10 cellular contexts compared by ENCODE assay signal in genomic region chr2:100561191-100561590, GRCh38. TPM values are rescaled to one million over a fixed set of nuclear protein-coding genes. Genes with fewer than 3 reads are reported as not detected.
DNase-seq lines count a peak whose midpoint lies in the region; ATAC-seq, FAIRE-seq and TF ChIP-seq lines count a peak whose summit lies in the region.
"Had no signal": no experiment of that assay in that cellular context is flagged by ENCODE, and none has a peak within 500 bp of the region (broad histone marks: within the 10 kb centered on the region; RNA-seq: fewer than 3 reads in every experiment).

No MANE protein-coding gene starts in this region.

- H3K4me3 Mint-ChIP-seq in activated naive CD8-positive, alpha-beta T cell = peak overlapping the region; percentile 56
- H3K4me3 Mint-ChIP-seq in mesothelial cell of epicardium = peak overlapping the region; percentile 32

- H3K36me3 ChIP-seq in right atrium auricular region = peaks cover 1% of the 10 kb centered on the region

- H3K9me3 Mint-ChIP-seq in activated naive CD8-positive, alpha-beta T cell (ENCODE audit: low read depth) = no peaks in the 10 kb centered on the region
- H3K9me3 Mint-ChIP-seq in mesothelial cell of epicardium = no peaks in the 10 kb centered on the region

- ATAC-seq in Right ventricle myocardium inferior (no peak), HG03457 (IDR thresholded peaks at IDR 0.05; ENCODE audit: unreplicated experiment) (no peak), HG02642 (IDR thresholded peaks at IDR 0.05; ENCODE audit: poor library complexity, unreplicated experiment) (no peak)

- intact Hi-C loops in Right ventricle myocardium inferior (cut with DNase I) (loop anchor here (5.0 to 10.0 kb wide), 2 partner anchors 144 to 594 kb away; partner anchors contain the start of genes CHST10 and TBC1D8), posterior vena cava (cut with DNase I) (no loop called here)

- FAIRE-seq in GM12891 (lab: Jason Lieb, UNC) = no peak

- peaks cover 0 to 15% of the 10 kb centered on the region in 2 donors for H3K4me1 ChIP-seq in right atrium auricular region

- H3K27ac ChIP-seq in right atrium auricular region = peak overlapping the region; percentile 91 to 92

- H3K4me1 Mint-ChIP-seq in activated naive CD8-positive, alpha-beta T cell (ENCODE audit: low read depth) = peaks cover 37% of the 10 kb centered on the region
- H3K4me1 Mint-ChIP-seq in mesothelial cell of epicardium = peaks cover 9% of the 10 kb centered on the region

- no peak for TF ChIP-seq POLR2A in GM12891 (IDR thresholded peaks at IDR 0.05; ENCODE audit: low read depth, low read length)

- DNase-seq in right atrium auricular region (ENCODE audit: low spot score) (no peak), Right ventricle myocardium inferior (ENCODE audit: missing footprints) (no peak), mesothelial cell of epicardium (ENCODE audit: low spot score in 2 of 2, unreplicated experiment in 2 of 2) (no peak), posterior vena cava (ENCODE audit: low spot score) (no peak), GM12891 (ENCODE audit: insufficient read length, low spot score) (no peak)
- DNase-seq: activated CD4-positive, alpha-beta T cell treated with anti-CD3 and anti-CD28 coated beads, Interleukin-2, amount 50 U/mL, for 1 hour; NCI-H1417 treated with DMSO at 0.1 percent for 48 hours had no signal

- H3K36me3 Mint-ChIP-seq in activated naive CD8-positive, alpha-beta T cell = no peaks in the 10 kb centered on the region
- no peaks in the 10 kb centered on the region for H3K36me3 Mint-ChIP-seq in mesothelial cell of epicardium

- TF ChIP-seq CTCF in right atrium auricular region (IDR thresholded peaks at IDR 0.05) = no peak
- TF ChIP-seq CTCF in mesothelial cell of epicardium (IDR thresholded peaks at IDR 0.05; ENCODE audit: unreplicated experiment) = no peak

- peak overlapping the region; percentile 98 for H3K27ac Mint-ChIP-seq in activated naive CD8-positive, alpha-beta T cell
- peak overlapping the region; percentile 98 for H3K27ac Mint-ChIP-seq in mesothelial cell of epicardium

- H3K27me3 Mint-ChIP-seq in activated naive CD8-positive, alpha-beta T cell = no peaks in the 10 kb centered on the region
- no peaks in the 10 kb centered on the region for H3K27me3 Mint-ChIP-seq in mesothelial cell of epicardium (ENCODE audit: low read depth)

- H3K4me3 ChIP-seq in right atrium auricular region = no peak overlapping the region

- H3K27me3 ChIP-seq in right atrium auricular region = no peaks in the 10 kb centered on the region

- H3K9me3 ChIP-seq in right atrium auricular region = no peaks in the 10 kb centered on the region

TF ChIP-seq in GM12891, 5 proteins besides CTCF, POLR2A, EP300 and RAD21:
- TF ChIP-seq POU2F2 (IDR thresholded peaks at IDR 0.05; ENCODE audit: low read depth, low read length) = no peak
- TF ChIP-seq PAX5 (IDR thresholded peaks at IDR 0.05; ENCODE audit: insufficient read depth, low read length, severe bottlenecking) = no peak
- TF ChIP-seq POLR2AphosphoS5 (IDR thresholded peaks at IDR 0.05; ENCODE audit: low read depth, low read length) = no peak
- TF ChIP-seq SPI1 (IDR thresholded peaks at IDR 0.05; ENCODE audit: low read depth, low read length) = no peak
- no peak for TF ChIP-seq TAF1 (IDR thresholded peaks at IDR 0.05; ENCODE audit: low read depth, low read length)

RNA-seq across cellular contexts. Expression of gene PDCL3, which starts 1.6 kb away (rescaled TPM):
- total RNA-seq in right atrium auricular region = 10 to 100 TPM; 13.6 to 18.8 TPM
- 29.2 TPM for total RNA-seq in Right ventricle myocardium inferior
- 20.6 to 24.7 TPM (median 21.7 TPM) in 3 replicates for total RNA-seq in mesothelial cell of epicardium
- 10 to 100 TPM; 24.9 to 39.4 TPM for total RNA-seq in posterior vena cava
- 29.9 TPM for polyA plus RNA-seq in GM12891 (2012; ENCODE audit: low read depth, missing spikeins)
